ENCODE assay signal across 8 cellular contexts in genomic region chr5:52948418-52949076, GRCh38. TPM values are rescaled to one million over a fixed set of nuclear protein-coding genes. Genes with fewer than 3 reads are reported as not detected.
DNase-seq lines count a peak whose midpoint lies in the region; ATAC-seq and TF ChIP-seq lines count a peak whose summit lies in the region.

No MANE protein-coding gene starts in this region.

- H3K27ac ChIP-seq in BLaER1, result no peak overlapping the region
- H3K27ac ChIP-seq in colonic mucosa, result no peak overlapping the region
- H3K27ac ChIP-seq in lung (ENCODE audit: low read depth in 1 of 2, low read length in 1 of 2), result no peak overlapping the region

- H4K20me1 ChIP-seq in BLaER1, result no peaks in the 10 kb centered on the region

- DNase-seq in NCI-H2227 treated with DMSO at 0.1 percent for 48 hours (lab: John Stamatoyannopoulos, UW) (peak; percentile 22), colonic mucosa (peak; percentile 74), lung (ENCODE audit: low spot score) (peak; percentile 60)
- peak; percentile 18 to 39 for DNase-seq in activated CD4-positive, alpha-beta T cell treated with anti-CD3 and anti-CD28 coated beads for 24 hours (ENCODE audit: low read depth in 2 of 2)
- peak; percentile 8 for DNase-seq in stimulated activated CD8-positive, alpha-beta memory T cell treated with anti-CD3 and anti-CD28 coated beads, Interleukin-12 subunit alpha, Interleukin-12 subunit beta, amount 100 ng/mL, for 24 hours (ENCODE audit: extremely low read depth)

- H3K27me3 ChIP-seq in BLaER1 (no peaks in the 10 kb centered on the region), colonic mucosa (no peaks in the 10 kb centered on the region), lung (ENCODE audit: control insufficient read depth, insufficient read depth) (no peaks in the 10 kb centered on the region)

- H3K9ac ChIP-seq in BLaER1, result no peak overlapping the region
- no peak overlapping the region for H3K9ac ChIP-seq in colonic mucosa (ENCODE audit: low read depth in 2 of 2, low read length in 2 of 2)

- peak; percentile 69 for TF ChIP-seq CTCF in colonic mucosa (IDR thresholded peaks at IDR 0.05)
- peak; percentile 72 for TF ChIP-seq CTCF in lung (IDR thresholded peaks at IDR 0.05; ENCODE audit: control extremely low read depth, extremely low read depth)

- intact Hi-C loops in colonic mucosa (cut with DNase I), result no loop called here

- 16 to 41% methylated on average over 1 of the region's 1 CpG for WGBS in lung, 2 donors

- H3K36me3 ChIP-seq in BLaER1 (no peaks in the 10 kb centered on the region), colonic mucosa (no peaks in the 10 kb centered on the region), lung (ENCODE audit: control insufficient read depth in 2 of 2, insufficient read depth in 2 of 2, low read length in 2 of 2) (no peaks in the 10 kb centered on the region)

- H3K9me3 ChIP-seq in BLaER1, result no peaks in the 10 kb centered on the region
- H3K9me3 ChIP-seq in colonic mucosa, result no peaks in the 10 kb centered on the region
- H3K9me3 ChIP-seq in lung (ENCODE audit: control insufficient read depth in 2 of 2, insufficient read depth in 1 of 2, low read length in 1 of 2), result no peaks in the 10 kb centered on the region

- H3K4me1 ChIP-seq in BLaER1 (peaks cover 17% of the 10 kb centered on the region), colonic mucosa (no peaks in the 10 kb centered on the region), lung (ENCODE audit: control insufficient read depth in 2 of 2, insufficient read depth in 2 of 2, low read length in 2 of 2) (peaks cover 2 to 5% of the 10 kb centered on the region in 2 donors)

- H3K4me3 ChIP-seq in BLaER1, result no peak overlapping the region
- H3K4me3 ChIP-seq in colonic mucosa, result no peak overlapping the region
- no peak overlapping the region for H3K4me3 ChIP-seq in lung

- H3K4me2 ChIP-seq in BLaER1, result peak overlapping the region; percentile 40

- ATAC-seq in GM19023 (IDR thresholded peaks at IDR 0.05; ENCODE audit: unreplicated experiment) (peak; percentile 98), HG03135 (IDR thresholded peaks at IDR 0.05; ENCODE audit: unreplicated experiment) (peak; percentile 99), lung (ENCODE audit: insufficient read depth, low FRiP score) (peak; percentile 89)

RNA-seq across cellular contexts. Expression of gene ITGA2, which starts 40.6 kb away (rescaled TPM):
- total RNA-seq in colonic mucosa, result 10 to 100 TPM; 18.3 to 19.7 TPM
- 10 to 100 TPM; 22.3 to 36.1 TPM for total RNA-seq in lung
- 10 to 100 TPM in 1 of 2 donors, 1 to 10 TPM in 1; 2.0 to 16.1 TPM for polyA plus RNA-seq in lung

Comparison
In these comparisons a context has a peak if more than half of its experiments do, and no peak if none do; other contexts are left out.
1. DNase-seq: peak in every context shown above with its lines; median percentile 74 in colonic mucosa; 60 in lung; 28 in activated CD4-positive, alpha-beta T cell treated with anti-CD3 and anti-CD28 coated beads for 24 hours; 22 in NCI-H2227 treated with DMSO at 0.1 percent for 48 hours; 8 in stimulated activated CD8-positive, alpha-beta memory T cell treated with anti-CD3 and anti-CD28 coated beads, Interleukin-12 subunit alpha, Interleukin-12 subunit beta, amount 100 ng/mL, for 24 hours.